Comparison of ENCODE assay signal across 32 cellular contexts in the genomic region with DNA sequence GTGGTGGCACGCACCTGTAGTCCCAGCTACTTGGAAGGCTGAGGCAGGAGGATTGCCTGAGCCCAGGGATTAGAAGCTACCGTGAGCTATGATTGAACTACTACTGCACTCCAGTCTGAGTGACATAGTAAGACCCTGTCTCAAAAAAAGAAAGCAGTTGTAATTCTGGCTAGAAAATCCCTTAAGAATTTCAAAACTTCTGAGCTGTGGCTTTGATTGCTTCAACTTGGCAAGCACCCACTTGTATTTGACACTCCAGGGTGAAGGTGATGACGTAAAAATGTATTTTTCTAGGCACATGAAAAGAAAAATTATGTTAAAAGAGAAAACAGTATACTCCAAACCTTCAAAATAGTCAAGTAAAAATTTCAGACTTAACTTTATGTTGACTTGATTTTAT.
"Had no signal": no experiment of that assay in that cellular context is flagged by ENCODE, and none has a peak within 500 bp of the region (broad histone marks: within the 10 kb centered on the region; RNA-seq: fewer than 3 reads in every experiment).

No MANE protein-coding gene starts in this region.

- H3K4me1 Mint-ChIP-seq: naive thymus-derived CD4-positive, alpha-beta T cell; nephron; neural progenitor cell; stimulated activated memory B cell treated with anti-CD40 and anti-IgM and Interleukin-4, amounts not matched to agents 10 μg/mL and 1 μg/mL and 100 μg/mL, for 72 hours; stimulated activated naive CD8-positive, alpha-beta T cell treated with anti-CD3 and anti-CD28 coated beads, Interleukin-15, amount 100 ng/mL, for 72 hours had no signal

- DNase-seq: naive thymus-derived CD4-positive, alpha-beta T cell; occipital lobe; ovary; posterior cingulate gyrus; psoas muscle; right cardiac atrium; right lobe of liver; sigmoid colon; spleen; stimulated activated CD4-positive, alpha-beta T cell treated with anti-CD3 and anti-CD28 coated beads, Interleukin-12 subunit alpha, Interleukin-12 subunit beta, amount 100 ng/mL, for 4 hours; stimulated activated CD4-positive, alpha-beta T cell treated with anti-CD3 and anti-CD28 coated beads, Interleukin-1b, Interleukin-23, amount 100 ng/mL, for 48 hours; stimulated activated CD4-positive, alpha-beta T cell treated with anti-CD3 and anti-CD28 coated beads, Interleukin-4, amount 100 ng/mL, for 1 hour; stimulated activated CD4-positive, alpha-beta T cell treated with anti-CD3 and anti-CD28 coated beads, Interleukin-4, amount 100 ng/mL, for 4 hours; stimulated activated CD8-positive, alpha-beta memory T cell treated with anti-CD3 and anti-CD28 coated beads, Interleukin-4, amount 100 ng/mL, for 48 hours; stimulated activated naive CD4-positive, alpha-beta T cell; stimulated activated naive CD8-positive, alpha-beta T cell treated with anti-CD3 and anti-CD28 coated beads, Interleukin-15, amount 100 ng/mL, for 72 hours; stimulated activated naive CD8-positive, alpha-beta T cell treated with anti-CD3 and anti-CD28 coated beads, Interleukin-15, Interleukin-2, amounts not matched to agents 100 U/mL and 50 U/mL, for 24 hours; substantia nigra; testis; tibial artery; transverse colon; upper lobe of right lung; uterus had no signal

- ATAC-seq: naive thymus-derived CD4-positive, alpha-beta T cell; psoas muscle; right cardiac atrium; right lobe of liver; stimulated activated memory B cell treated with anti-CD40 and anti-IgM and Interleukin-4, amounts not matched to agents 10 μg/mL and 1 μg/mL and 100 μg/mL, for 72 hours; stimulated activated naive CD8-positive, alpha-beta T cell treated with anti-CD3 and anti-CD28 coated beads, Interleukin-15, amount 100 ng/mL, for 72 hours; stimulated activated naive CD8-positive, alpha-beta T cell treated with anti-CD3 and anti-CD28 coated beads, Interleukin-15, Interleukin-2, amounts not matched to agents 100 U/mL and 50 U/mL, for 24 hours; upper lobe of right lung had no signal

- H3K27ac Mint-ChIP-seq: naive thymus-derived CD4-positive, alpha-beta T cell; nephron; neural progenitor cell; progenitor cell of endocrine pancreas; stimulated activated memory B cell treated with anti-CD40 and anti-IgM and Interleukin-4, amounts not matched to agents 10 μg/mL and 1 μg/mL and 100 μg/mL, for 72 hours; stimulated activated naive CD8-positive, alpha-beta T cell treated with anti-CD3 and anti-CD28 coated beads, Interleukin-15, amount 100 ng/mL, for 72 hours; type B pancreatic cell had no signal

- H3K9ac ChIP-seq: neural progenitor cell, parathyroid adenoma had no signal

- H3K4me3 Mint-ChIP-seq: naive thymus-derived CD4-positive, alpha-beta T cell; nephron; neural progenitor cell; stimulated activated memory B cell treated with anti-CD40 and anti-IgM and Interleukin-4, amounts not matched to agents 10 μg/mL and 1 μg/mL and 100 μg/mL, for 72 hours; stimulated activated naive CD8-positive, alpha-beta T cell treated with anti-CD3 and anti-CD28 coated beads, Interleukin-15, amount 100 ng/mL, for 72 hours; type B pancreatic cell had no signal

- H3K79me2 ChIP-seq: parathyroid adenoma had no signal

- H3K36me3 Mint-ChIP-seq: neural progenitor cell had no signal

- H3K4me2 ChIP-seq: neural progenitor cell, smooth muscle cell had no signal

- H3K27ac ChIP-seq: neural progenitor cell, ovary, parathyroid adenoma, psoas muscle, right lobe of liver, sigmoid colon, skin epidermis, spleen, suprapubic skin, testis, tibial artery, transverse colon, upper lobe of right lung, uterus had no signal

- H2AFZ ChIP-seq: neural progenitor cell, parathyroid adenoma had no signal

- H3K4me1 ChIP-seq: neural progenitor cell, parathyroid adenoma, psoas muscle, right lobe of liver, sigmoid colon, spleen, suprapubic skin, testis, tibial artery, transverse colon, upper lobe of right lung, uterus had no signal

- H3K27me3 Mint-ChIP-seq: naive thymus-derived CD4-positive, alpha-beta T cell; progenitor cell of endocrine pancreas; stimulated activated memory B cell treated with anti-CD40 and anti-IgM and Interleukin-4, amounts not matched to agents 10 μg/mL and 1 μg/mL and 100 μg/mL, for 72 hours; stimulated activated naive CD8-positive, alpha-beta T cell treated with anti-CD3 and anti-CD28 coated beads, Interleukin-15, amount 100 ng/mL, for 72 hours; type B pancreatic cell had no signal

- H3K4me3 ChIP-seq: neural progenitor cell, ovary, psoas muscle, right lobe of liver, sigmoid colon, skin epidermis, smooth muscle cell, spleen, suprapubic skin, testis, tibial artery, transverse colon, upper lobe of right lung, uterus had no signal

- H3K36me3 ChIP-seq: neural progenitor cell, ovary, uterus had no signal

- H3K27me3 ChIP-seq: neural progenitor cell, ovary, right lobe of liver, sigmoid colon, spleen, suprapubic skin, testis, tibial artery, transverse colon, upper lobe of right lung, uterus had no signal

- H3K9me3 ChIP-seq: ovary, psoas muscle, right lobe of liver, sigmoid colon, suprapubic skin, testis, tibial artery, upper lobe of right lung, uterus had no signal
